13 cellular contexts compared by ENCODE assay signal in genomic region chr7:106114735-106115383, GRCh38. TPM values are rescaled to one million over a fixed set of nuclear protein-coding genes. Genes with fewer than 3 reads are reported as not detected.
DNase-seq lines count a peak whose midpoint lies in the region; ATAC-seq and TF ChIP-seq lines count a peak whose summit lies in the region.
"Had no signal": no experiment of that assay in that cellular context is flagged by ENCODE, and none has a peak within 500 bp of the region (broad histone marks: within the 10 kb centered on the region; RNA-seq: fewer than 3 reads in every experiment).

No MANE protein-coding gene starts in this region.

- no peaks in the 10 kb centered on the region for H3K27me3 ChIP-seq in endodermal cell (ENCODE audit: control insufficient read depth, insufficient read depth, low read length, poor library complexity, severe bottlenecking)
- H3K27me3 ChIP-seq: tibial nerve had no signal

- H3K27ac Mint-ChIP-seq in activated B cell treated with CpG ODN at 0.5 μM for 24 hours, result peak overlapping the region; percentile 93
- no peak overlapping the region for H3K27ac Mint-ChIP-seq in endodermal cell
- H3K27ac Mint-ChIP-seq: activated T-helper 1 cell treated with anti-CD3 and anti-CD28 coated beads, Interleukin-12 subunit alpha, Interleukin-12 subunit beta, Interleukin-2, Interleukin-4 antibody, amounts not matched to agents 30 ng/mL and 10 ng/mL and 1 ng/mL, durations not matched to agents 14 hours and 24 hours and 36 hours; dendritic cell treated with granulocyte-macrophage colony-stimulating factor and Interleukin-4, amounts not matched to agents 40 ng/mL and 50 ng/mL, for 4 days had no signal

- H3K27me3 Mint-ChIP-seq in activated B cell treated with CpG ODN at 0.5 μM for 24 hours (no peaks in the 10 kb centered on the region), endodermal cell (ENCODE audit: insufficient read depth) (no peaks in the 10 kb centered on the region)
- H3K27me3 Mint-ChIP-seq: dendritic cell treated with granulocyte-macrophage colony-stimulating factor and Interleukin-4, amounts not matched to agents 40 ng/mL and 50 ng/mL, for 4 days had no signal

- H3K36me3 Mint-ChIP-seq in activated B cell treated with CpG ODN at 0.5 μM for 24 hours (ENCODE audit: low read depth) (peaks cover 13% of the 10 kb centered on the region), endodermal cell (ENCODE audit: low read depth) (no peaks in the 10 kb centered on the region)

- peaks cover 67% of the 10 kb centered on the region for H3K4me1 Mint-ChIP-seq in activated B cell treated with CpG ODN at 0.5 μM for 24 hours
- H3K4me1 Mint-ChIP-seq in endodermal cell, result peaks cover 31% of the 10 kb centered on the region

- H3K4me3 ChIP-seq in GM12865 (ENCODE audit: low read depth, low read length) (no peak overlapping the region), endodermal cell (ENCODE audit: low read length) (no peak overlapping the region)
- H3K4me3 ChIP-seq: smooth muscle cell, tibial nerve had no signal

- H3K9me3 ChIP-seq in endodermal cell (ENCODE audit: control insufficient read depth, low read length), result no peaks in the 10 kb centered on the region
- H3K9me3 ChIP-seq: tibial nerve had no signal

- H3K4me3 Mint-ChIP-seq in activated B cell treated with CpG ODN at 0.5 μM for 24 hours, result peak overlapping the region; percentile 69
- H3K4me3 Mint-ChIP-seq in endodermal cell, result no peak overlapping the region
- H3K4me3 Mint-ChIP-seq: activated T-helper 1 cell treated with anti-CD3 and anti-CD28 coated beads, Interleukin-12 subunit alpha, Interleukin-12 subunit beta, Interleukin-2, Interleukin-4 antibody, amounts not matched to agents 30 ng/mL and 10 ng/mL and 1 ng/mL, durations not matched to agents 14 hours and 24 hours and 36 hours; dendritic cell treated with granulocyte-macrophage colony-stimulating factor and Interleukin-4, amounts not matched to agents 40 ng/mL and 50 ng/mL, for 4 days had no signal

- peaks cover 9% of the 10 kb centered on the region for H3K4me1 ChIP-seq in endodermal cell (ENCODE audit: control insufficient read depth, insufficient read depth, low read length)

- WGBS in endodermal cell (ENCODE audit: insufficient coverage in 1 of 2, insufficient read length in 1 of 2), 2 experiments, result 91 to 95% methylated on average over 2 to 5 of the region's 5 CpGs

- H3K9ac ChIP-seq in endodermal cell (ENCODE audit: extremely low read depth, low read length, poor library complexity, severe bottlenecking), result no peak overlapping the region

- intact Hi-C loops in activated B cell treated with CpG ODN at 0.5 μM for 24 hours (cut with micrococcal nuclease), result loop anchor here (5.0 kb wide), 2 partner anchors 308 to 1103 kb away; partner anchors contain the start of gene KMT2E

- H3K9me3 Mint-ChIP-seq in activated B cell treated with CpG ODN at 0.5 μM for 24 hours, result no peaks in the 10 kb centered on the region
- no peaks in the 10 kb centered on the region for H3K9me3 Mint-ChIP-seq in endodermal cell
- H3K9me3 Mint-ChIP-seq: activated T-helper 1 cell treated with anti-CD3 and anti-CD28 coated beads, Interleukin-12 subunit alpha, Interleukin-12 subunit beta, Interleukin-2, Interleukin-4 antibody, amounts not matched to agents 30 ng/mL and 10 ng/mL and 1 ng/mL, durations not matched to agents 14 hours and 24 hours and 36 hours; dendritic cell treated with granulocyte-macrophage colony-stimulating factor and Interleukin-4, amounts not matched to agents 40 ng/mL and 50 ng/mL, for 4 days had no signal

- ATAC-seq in activated B cell treated with CpG ODN at 0.5 μM for 24 hours (ENCODE audit: low read depth), result peak; percentile 9

- no peak overlapping the region for H3K27ac ChIP-seq in endodermal cell (ENCODE audit: low read depth, low read length)

- POLR2A ChIA-PET in activated B cell treated with CpG ODN at 0.5 μM for 24 hours (lab: Charles Lee), result interaction anchor here (0.8 to 13.5 kb wide), 10 partner anchors 11 to 1628 kb away, joined by 3 to 351 read pairs (median 6); no protein-coding TSS in a partner anchor

- CTCF ChIA-PET in activated B cell treated with CpG ODN at 0.5 μM for 24 hours (lab: Charles Lee), result interaction anchor here (5.5 to 7.6 kb wide), 2 partner anchors 40 to 57 kb away, joined by 41 to 59 read pairs; no protein-coding TSS in a partner anchor

- TF ChIP-seq CTCF in GM12865 (IDR thresholded peaks at IDR 0.05; ENCODE audit: insufficient read depth, low read depth, low read length, missing control alignments) (no peak), activated B cell treated with CpG ODN at 0.5 μM for 24 hours (IDR thresholded peaks at IDR 0.05) (no peak), endodermal cell (conservative IDR thresholded peaks at IDR 0.05) (no peak)

- H3K36me3 ChIP-seq in endodermal cell (ENCODE audit: control insufficient read depth, insufficient read depth, low read length), result no peaks in the 10 kb centered on the region
- H3K36me3 ChIP-seq: tibial nerve had no signal

- DNase-seq in GM12865 (ENCODE audit: low read depth) (peak; percentile 5), activated B cell treated with CpG ODN at 0.5 μM for 24 hours (no peak), endodermal cell (peak; percentile 50), NCI-H82 treated with DMSO at 0.1 percent for 48 hours (lab: John Stamatoyannopoulos, UW; ENCODE audit: unreplicated experiment) (no peak), globus pallidus (ENCODE audit: low spot score) (no peak), cerebellum (ENCODE audit: low spot score) (no peak), activated gamma-delta T cell treated with Interleukin-2 at 50 U/mL for 16 hours (no peak)
- DNase-seq in stimulated activated CD4-positive, alpha-beta T cell treated with anti-CD3 and anti-CD28 coated beads, Interleukin-4, amount 100 ng/mL, for 24 hours, result peak; percentile 33
- DNase-seq: NCI-H526 treated with DMSO at 0.1 percent for 48 hours had no signal

RNA-seq across cellular contexts. Expression of gene SYPL1, which starts 2.7 kb away (rescaled TPM):
- total RNA-seq in activated B cell treated with CpG ODN at 0.5 μM for 24 hours (109 and 116 TPM in 2 replicates), endodermal cell (10 to 100 TPM; 74.8 to 76.7 TPM), cerebellum (24.7 TPM)
- 58.1 TPM for polyA plus RNA-seq in endodermal cell (2013, experiment 1 of 2)
- polyA plus RNA-seq in endodermal cell (2013, experiment 2 of 2), result 55.4 TPM

Comparison
In these comparisons a context has a peak if more than half of its experiments do, and no peak if none do; other contexts are left out.
1. DNase-seq: peak in GM12865 (single experiment), endodermal cell (single experiment) and stimulated activated CD4-positive, alpha-beta T cell treated with anti-CD3 and anti-CD28 coated beads, Interleukin-4, amount 100 ng/mL, for 24 hours (single experiment); none in activated B cell treated with CpG ODN at 0.5 μM for 24 hours (single experiment), NCI-H82 treated with DMSO at 0.1 percent for 48 hours (single experiment), globus pallidus (single experiment), cerebellum (single experiment) and activated gamma-delta T cell treated with Interleukin-2 at 50 U/mL for 16 hours (single experiment).